In the genomic region with DNA sequence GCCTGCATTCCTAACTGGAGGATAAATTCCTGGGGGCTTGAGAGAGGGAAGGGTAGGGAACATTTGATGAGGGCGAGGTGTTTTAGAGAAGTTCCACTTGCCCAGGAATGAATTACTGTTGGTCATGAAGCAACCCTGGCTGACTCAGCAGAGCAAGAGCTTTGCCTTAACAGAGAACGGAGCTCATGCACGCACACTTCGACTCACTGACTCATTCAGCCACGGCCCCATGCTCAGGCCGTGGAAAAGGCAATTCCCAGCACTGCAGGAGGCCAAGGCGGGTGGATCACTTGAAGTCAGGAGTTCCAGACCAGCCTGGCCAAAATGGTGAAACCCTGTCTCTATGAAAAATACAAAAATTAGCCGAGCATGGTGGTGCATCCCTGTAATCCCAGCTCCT, we compare ENCODE assay signal across 21 cellular contexts. TPM values are rescaled to one million over a fixed set of nuclear protein-coding genes. Genes with fewer than 3 reads are reported as not detected.
"Had no signal": no experiment of that assay in that cellular context is flagged by ENCODE, and none has a peak within 500 bp of the region (broad histone marks: within the 10 kb centered on the region; RNA-seq: fewer than 3 reads in every experiment).

No MANE protein-coding gene starts in this region.

RNA-seq across cellular contexts. Expression of gene KIR2DL1, which starts 5.4 kb away (rescaled TPM):
- total RNA-seq: activated CD4-positive, alpha-beta T cell treated with anti-CD3 and anti-CD28 coated beads for 36 hours; activated CD8-positive, alpha-beta T cell treated with anti-CD3 and anti-CD28 coated beads, Interleukin-2, amount 10 ng/mL, durations not matched to agents 7 days and 5 days; activated T-helper 2 cell treated with anti-CD3 and anti-CD28 coated beads, Interferon-gamma antibody, Interleukin-2, Interleukin-4, amounts not matched to agents 10 μg/mL and 5 μg/mL and 100 μg/mL, durations not matched to agents 14 hours and 24 hours and 36 hours; chondrocyte; fibroblast of lung; fibroblast of villous mesenchyme; gastroesophageal sphincter; hepatocyte; left ventricle myocardium inferior; mucosa of gallbladder; ovary; progenitor cell of endocrine pancreas; renal cortical epithelial cell; skeletal muscle tissue; testis; transverse colon; urinary bladder had no signal
- polyA plus RNA-seq: esophagus, fibroblast of lung, hepatocyte had no signal

RNA-seq across cellular contexts. Expression of gene KIR2DL3, which starts 25.9 kb away (rescaled TPM):
- total RNA-seq: activated CD4-positive, alpha-beta T cell treated with anti-CD3 and anti-CD28 coated beads for 36 hours; activated T-helper 2 cell treated with anti-CD3 and anti-CD28 coated beads, Interferon-gamma antibody, Interleukin-2, Interleukin-4, amounts not matched to agents 10 μg/mL and 5 μg/mL and 100 μg/mL, durations not matched to agents 14 hours and 24 hours and 36 hours; chondrocyte; fibroblast of lung; fibroblast of villous mesenchyme; hepatocyte; left ventricle myocardium inferior; mucosa of gallbladder; ovary; progenitor cell of endocrine pancreas; renal cortical epithelial cell; right lobe of liver; skeletal muscle tissue; testis; urinary bladder had no signal
- polyA plus RNA-seq: esophagus, fibroblast of lung, hepatocyte, urinary bladder had no signal

RNA-seq across cellular contexts. Expression of gene KIR2DL4, which starts 39.2 kb away (rescaled TPM):
- total RNA-seq: activated CD4-positive, alpha-beta T cell treated with anti-CD3 and anti-CD28 coated beads for 36 hours; activated CD8-positive, alpha-beta T cell treated with anti-CD3 and anti-CD28 coated beads, Interleukin-2, amount 10 ng/mL, durations not matched to agents 7 days and 5 days; activated T-helper 2 cell treated with anti-CD3 and anti-CD28 coated beads, Interferon-gamma antibody, Interleukin-2, Interleukin-4, amounts not matched to agents 10 μg/mL and 5 μg/mL and 100 μg/mL, durations not matched to agents 14 hours and 24 hours and 36 hours; chondrocyte; fibroblast of lung; fibroblast of villous mesenchyme; gastroesophageal sphincter; hepatocyte; left ventricle myocardium inferior; mucosa of gallbladder; ovary; progenitor cell of endocrine pancreas; renal cortical epithelial cell; skeletal muscle tissue; urinary bladder had no signal
- polyA plus RNA-seq: esophagus, fibroblast of lung, hepatocyte had no signal

RNA-seq across cellular contexts. Expression of gene KIR3DL3, which starts 40.0 kb away (rescaled TPM):
- total RNA-seq: activated CD4-positive, alpha-beta T cell treated with anti-CD3 and anti-CD28 coated beads for 36 hours; activated CD8-positive, alpha-beta memory T cell treated with anti-CD3 and anti-CD28 coated beads, Interleukin-2, amount 10 ng/mL, durations not matched to agents 7 days and 5 days; activated T-helper 2 cell treated with anti-CD3 and anti-CD28 coated beads, Interferon-gamma antibody, Interleukin-2, Interleukin-4, amounts not matched to agents 10 μg/mL and 5 μg/mL and 100 μg/mL, durations not matched to agents 14 hours and 24 hours and 36 hours; chondrocyte; fibroblast of lung; fibroblast of villous mesenchyme; gastroesophageal sphincter; hepatocyte; left ventricle myocardium inferior; lung; mucosa of gallbladder; ovary; progenitor cell of endocrine pancreas; renal cortical epithelial cell; right lobe of liver; skeletal muscle tissue; testis; urinary bladder had no signal
- polyA plus RNA-seq: esophagus, fibroblast of lung, hepatocyte, lung, ovary, urinary bladder had no signal

RNA-seq across cellular contexts. Expression of gene KIR3DL1, which starts 52.0 kb away (rescaled TPM):
- total RNA-seq: activated CD4-positive, alpha-beta T cell treated with anti-CD3 and anti-CD28 coated beads for 36 hours; activated T-helper 2 cell treated with anti-CD3 and anti-CD28 coated beads, Interferon-gamma antibody, Interleukin-2, Interleukin-4, amounts not matched to agents 10 μg/mL and 5 μg/mL and 100 μg/mL, durations not matched to agents 14 hours and 24 hours and 36 hours; chondrocyte; fibroblast of lung; fibroblast of villous mesenchyme; hepatocyte; left ventricle myocardium inferior; mucosa of gallbladder; ovary; progenitor cell of endocrine pancreas; renal cortical epithelial cell; skeletal muscle tissue; testis; transverse colon; urinary bladder had no signal
- polyA plus RNA-seq: esophagus, fibroblast of lung, hepatocyte, ovary, urinary bladder had no signal
